In genomic region chr1:241640867-241641542, GRCh38 we compare ENCODE assay signal across 8 cellular contexts. TPM values are rescaled to one million over a fixed set of nuclear protein-coding genes. Genes with fewer than 3 reads are reported as not detected.
DNase-seq lines count a peak whose midpoint lies in the region; ATAC-seq and TF ChIP-seq lines count a peak whose summit lies in the region.

No MANE protein-coding gene starts in this region.

- H3K4me1 Mint-ChIP-seq in activated naive CD8-positive, alpha-beta T cell treated with anti-CD3 and anti-CD28 coated beads for 36 hours: peaks cover 39% of the 10 kb centered on the region

- H3K4me3 Mint-ChIP-seq in activated naive CD8-positive, alpha-beta T cell treated with anti-CD3 and anti-CD28 coated beads for 36 hours: peak overlapping the region; percentile 57

- peaks cover 26% of the 10 kb centered on the region for H3K36me3 Mint-ChIP-seq in activated naive CD8-positive, alpha-beta T cell treated with anti-CD3 and anti-CD28 coated beads for 36 hours

- no peak for TF ChIP-seq POLR2A in right lobe of liver (IDR thresholded peaks at IDR 0.05)
- no peak for TF ChIP-seq POLR2A in upper lobe of left lung (IDR thresholded peaks at IDR 0.05)
- TF ChIP-seq POLR2A in lower leg skin (IDR thresholded peaks at IDR 0.05): no peak

- no peaks in the 10 kb centered on the region for H3K27me3 Mint-ChIP-seq in activated naive CD8-positive, alpha-beta T cell treated with anti-CD3 and anti-CD28 coated beads for 36 hours

- ATAC-seq in Right ventricle myocardium inferior (no peak), right lobe of liver (no peak), upper lobe of left lung (ENCODE audit: low FRiP score in 2 of 2) (no peak), GM21576 (IDR thresholded peaks at IDR 0.05; ENCODE audit: unreplicated experiment) (no peak), HG03354 (IDR thresholded peaks at IDR 0.05; ENCODE audit: poor library complexity, severe bottlenecking, unreplicated experiment) (no peak)

- intact Hi-C loops in left ventricle myocardium inferior (cut with micrococcal nuclease): no loop called here
- intact Hi-C loops in Right ventricle myocardium inferior (cut with DNase I): loop anchor here (5.0 kb wide), 1 partner anchor 124 kb away; the partner anchor contains the start of gene FH
- intact Hi-C loops in right lobe of liver (cut with DNase I): no loop called here
- intact Hi-C loops in lower leg skin (cut with DNase I; ENCODE audit: low total_unique reads): no loop called here

- peaks cover 10% of the 10 kb centered on the region for H3K9me3 Mint-ChIP-seq in activated naive CD8-positive, alpha-beta T cell treated with anti-CD3 and anti-CD28 coated beads for 36 hours

- WGBS in right lobe of liver (ENCODE audit: insufficient coverage, low coverage, low lambda C conversion rate, missing lambda C conversion rate): 85% methylated on average over 2 of the region's 9 CpGs
- WGBS in upper lobe of left lung, 2 donors: 77 to 87% methylated on average over 9 of the region's 9 CpGs
- 77 to 85% methylated on average over 9 of the region's 9 CpGs for WGBS in lower leg skin, 2 donors

- H3K27ac Mint-ChIP-seq in activated naive CD8-positive, alpha-beta T cell treated with anti-CD3 and anti-CD28 coated beads for 36 hours: peak overlapping the region; percentile 89

- H3K27ac ChIP-seq in left ventricle myocardium inferior (replicated peaks): peak overlapping the region; percentile 77
- H3K27ac ChIP-seq in right lobe of liver: peak overlapping the region; percentile 23 to 75 (median 41)
- peak overlapping the region; percentile 25 to 88 (median 40) for H3K27ac ChIP-seq in upper lobe of left lung

- H3K4me3 ChIP-seq in left ventricle myocardium inferior (peak overlapping the region; percentile 75), right lobe of liver (peak overlapping the region in 2 of 3 donors; percentile 44 to 80), upper lobe of left lung (peak overlapping the region in 3 of 4 donors; percentile 77 to 95 (median 81)), lower leg skin (ENCODE audit: low read depth, poor library complexity, severe bottlenecking) (no peak overlapping the region)

- H3K36me3 ChIP-seq in left ventricle myocardium inferior (no peaks in the 10 kb centered on the region), right lobe of liver (no peaks in the 10 kb centered on the region), upper lobe of left lung (no peaks in the 10 kb centered on the region)

- H3K4me1 ChIP-seq in left ventricle myocardium inferior (peaks cover 26% of the 10 kb centered on the region), right lobe of liver (peaks cover 0 to 26% (median 4%) of the 10 kb centered on the region in 4 donors), upper lobe of left lung (peaks cover 12 to 25% (median 20%) of the 10 kb centered on the region in 4 donors)

- DNase-seq in left ventricle myocardium inferior (no peak), Right ventricle myocardium inferior (ENCODE audit: missing footprints) (no peak), right lobe of liver (no peak), upper lobe of left lung (no peak), lower leg skin (ENCODE audit: low spot score in 2 of 2) (no peak)
- no peak for DNase-seq in activated naive CD8-positive, alpha-beta T cell treated with anti-CD3 and anti-CD28 coated beads for 36 hours

- TF ChIP-seq CTCF in left ventricle myocardium inferior (IDR thresholded peaks at IDR 0.05; ENCODE audit: borderline replicate concordance) (no peak), right lobe of liver (IDR thresholded peaks at IDR 0.05) (no peak), upper lobe of left lung (IDR thresholded peaks at IDR 0.05) (no peak), lower leg skin (IDR thresholded peaks at IDR 0.05) (no peak)

- H3K9me3 ChIP-seq in left ventricle myocardium inferior (replicated peaks) (peaks cover 21% of the 10 kb centered on the region), right lobe of liver (no peaks in the 10 kb centered on the region), upper lobe of left lung (no peaks in the 10 kb centered on the region)

- H3K27me3 ChIP-seq in left ventricle myocardium inferior (ENCODE audit: low read depth) (no peaks in the 10 kb centered on the region), right lobe of liver (no peaks in the 10 kb centered on the region), upper lobe of left lung (no peaks in the 10 kb centered on the region)

- TF ChIP-seq EP300 in upper lobe of left lung (IDR thresholded peaks at IDR 0.05): no peak

RNA-seq across cellular contexts. Expression of gene CHML, which starts 0.8 kb away (rescaled TPM):
- total RNA-seq in left ventricle myocardium inferior: 8.2 TPM
- total RNA-seq in Right ventricle myocardium inferior: 6.6 TPM
- total RNA-seq in activated naive CD8-positive, alpha-beta T cell treated with anti-CD3 and anti-CD28 coated beads for 36 hours: 10 to 100 TPM; 24.3 to 27.6 TPM
- total RNA-seq in right lobe of liver: 1 to 10 TPM; 2.3 to 6.0 (median 3.9) TPM
- total RNA-seq in upper lobe of left lung: 10 to 100 TPM in 3 of 6 donors, 1 to 10 TPM in 3; 5.2 to 15.5 (median 11.8) TPM
- 10 to 100 TPM in 1 of 4 donors, 1 to 10 TPM in 3; 7.5 to 10.6 (median 7.9) TPM for total RNA-seq in lower leg skin

RNA-seq across cellular contexts. Expression of gene OPN3, which starts 0.8 kb away (rescaled TPM):
- total RNA-seq in left ventricle myocardium inferior (6.1 TPM), Right ventricle myocardium inferior (7.0 TPM), right lobe of liver (10 to 100 TPM; 15.7 to 38.2 (median 28.8) TPM), upper lobe of left lung (10 to 100 TPM; 11.5 to 63.4 (median 30.2) TPM), lower leg skin (10 to 100 TPM; 22.2 to 34.6 (median 32.1) TPM)
- 1 to 10 TPM; 8.6 to 9.3 TPM for total RNA-seq in activated naive CD8-positive, alpha-beta T cell treated with anti-CD3 and anti-CD28 coated beads for 36 hours

RNA-seq across cellular contexts. Expression of gene WDR64, which starts 11.1 kb away (rescaled TPM):
- total RNA-seq in left ventricle myocardium inferior: not detected
- not detected for total RNA-seq in Right ventricle myocardium inferior
- under 1 TPM in 1 of 2 experiments, not detected in 1; 0.32 TPM for total RNA-seq in activated naive CD8-positive, alpha-beta T cell treated with anti-CD3 and anti-CD28 coated beads for 36 hours
- under 1 TPM in 2 of 6 experiments, not detected in 4; 0.17 to 0.27 TPM for total RNA-seq in right lobe of liver
- under 1 TPM in 1 of 6 donors, not detected in 5; 0.20 TPM for total RNA-seq in upper lobe of left lung
- total RNA-seq in lower leg skin: not detected
